Comparison of ENCODE assay signal across 9 cellular contexts in genomic region chr7:102424787-102425218, GRCh38. TPM values are rescaled to one million over a fixed set of nuclear protein-coding genes. Genes with fewer than 3 reads are reported as not detected.
DNase-seq lines count a peak whose midpoint lies in the region; ATAC-seq and TF ChIP-seq lines count a peak whose summit lies in the region.
"Had no signal": no experiment of that assay in that cellular context is flagged by ENCODE, and none has a peak within 500 bp of the region (broad histone marks: within the 10 kb centered on the region; RNA-seq: fewer than 3 reads in every experiment).

No MANE protein-coding gene starts in this region.

- H2BK12ac ChIP-seq in mesenchymal stem cell (ENCODE audit: low read length in 2 of 2), result no peak overlapping the region

- H3K27ac Mint-ChIP-seq in endothelial cell (ENCODE audit: unreplicated experiment), result peak overlapping the region; percentile 11

- peak overlapping the region; percentile 91 to 99 (median 95) for H3K27ac ChIP-seq in BLaER1 treated with 17β-estradiol and CSF1 and Interleukin-3, amounts not matched to agents 10 nM and 100 nM
- no peak overlapping the region for H3K27ac ChIP-seq in mesenchymal stem cell (ENCODE audit: low read length, poor library complexity, severe bottlenecking)
- H3K27ac ChIP-seq: C4-2B had no signal

- peaks cover 31% of the 10 kb centered on the region for H3K36me3 Mint-ChIP-seq in endothelial cell (ENCODE audit: low read depth, unreplicated experiment)

- H3K36me3 ChIP-seq in BLaER1 treated with 17β-estradiol and CSF1 and Interleukin-3, amounts not matched to agents 10 nM and 100 nM, result peaks cover 0 to 39% (median 21%) of the 10 kb centered on the region in 11 experiments; a peak in 13 of 22 replicates
- peaks cover 54 to 67% of the 10 kb centered on the region in 2 experiments for H3K36me3 ChIP-seq in mesenchymal stem cell (ENCODE audit: control insufficient read depth in 1 of 2, insufficient read depth in 2 of 2, low read depth in 1 of 2, low read length in 2 of 2)

- H3K79me1 ChIP-seq in mesenchymal stem cell (replicated peaks; ENCODE audit: low read length, poor library complexity, severe bottlenecking), result peaks cover 7% of the 10 kb centered on the region

- H3K27me3 Mint-ChIP-seq in endothelial cell (ENCODE audit: unreplicated experiment), result peaks cover 14% of the 10 kb centered on the region

- H3K9me3 Mint-ChIP-seq in endothelial cell (ENCODE audit: unreplicated experiment), result no peaks in the 10 kb centered on the region

- H3K9me3 ChIP-seq in BLaER1 treated with 17β-estradiol and CSF1 and Interleukin-3, amounts not matched to agents 10 nM and 100 nM (replicated peaks in 1 of 11), result no peaks in the 10 kb centered on the region
- H3K9me3 ChIP-seq in mesenchymal stem cell (ENCODE audit: control insufficient read depth, low read length), result no peaks in the 10 kb centered on the region

- H4K20me1 ChIP-seq in BLaER1 treated with 17β-estradiol and CSF1 and Interleukin-3, amounts not matched to agents 10 nM and 100 nM, result peaks cover 0 to 4% (median 0%) of the 10 kb centered on the region in 11 experiments; a peak in 2 of 22 replicates

- H2BK5ac ChIP-seq in mesenchymal stem cell (ENCODE audit: low read depth, low read length, poor library complexity, severe bottlenecking), result no peak overlapping the region

- in situ Hi-C loops in GM18951 (cut with MboI; ENCODE audit: low sequenced_read_pairs, unreplicated experiment), result no loop called here

- peaks cover 9% of the 10 kb centered on the region for H3K4me1 Mint-ChIP-seq in endothelial cell (ENCODE audit: unreplicated experiment)

- DNase-seq in NOMO-1 treated with dmso at 0.1 percent for 144 hours (lab: John Stamatoyannopoulos, UW; ENCODE audit: unreplicated experiment) (peak; percentile 15), endothelial cell (ENCODE audit: low spot score) (no peak), glomerular visceral epithelial cell (ENCODE audit: extremely low spot score) (no peak), superior temporal gyrus (ENCODE audit: extremely low spot score) (no peak), mesenchymal stem cell (no peak)

- 98% methylated on average over 13 of the region's 13 CpGs for WGBS in mesenchymal stem cell

- H2AFZ ChIP-seq in mesenchymal stem cell (ENCODE audit: low read depth, low read length), result no peak overlapping the region

- H3K23ac ChIP-seq in mesenchymal stem cell (ENCODE audit: low read length in 2 of 2), result no peak overlapping the region

- peak overlapping the region in 2 of 10 experiments; percentile 46 to 57; a peak in 6 of 20 replicates for H3K4me3 ChIP-seq in BLaER1 treated with 17β-estradiol and CSF1 and Interleukin-3, amounts not matched to agents 10 nM and 100 nM
- no peak overlapping the region for H3K4me3 ChIP-seq in mesenchymal stem cell (ENCODE audit: insufficient read depth in 1 of 2, low read depth in 1 of 2, low read length in 2 of 2)

- H2AK5ac ChIP-seq in mesenchymal stem cell (ENCODE audit: low read length, severe bottlenecking), result no peak overlapping the region

- no peak overlapping the region for H3K14ac ChIP-seq in mesenchymal stem cell (ENCODE audit: low read length in 2 of 2)

- H3K4ac ChIP-seq in mesenchymal stem cell (ENCODE audit: low read depth in 1 of 2, low read length in 2 of 2), result no peak overlapping the region

- H3K9ac ChIP-seq in BLaER1 treated with 17β-estradiol and CSF1 and Interleukin-3, amounts not matched to agents 10 nM and 100 nM, result peak overlapping the region; percentile 77 to 90 (median 84); a peak in 21 of 22 replicates
- no peak overlapping the region for H3K9ac ChIP-seq in mesenchymal stem cell (ENCODE audit: low read length)

- H3K18ac ChIP-seq in mesenchymal stem cell (ENCODE audit: low read depth in 1 of 2, low read length in 2 of 2), result no peak overlapping the region

- no peak overlapping the region for H4K8ac ChIP-seq in mesenchymal stem cell (ENCODE audit: low read length)

- no peak overlapping the region for H4K91ac ChIP-seq in mesenchymal stem cell (ENCODE audit: low read length)

- TF ChIP-seq CTCF in endothelial cell (IDR thresholded peaks at IDR 0.05; ENCODE audit: unreplicated experiment), result no peak

- no peak overlapping the region for H2BK15ac ChIP-seq in mesenchymal stem cell (ENCODE audit: low read depth, poor library complexity, severe bottlenecking)

- no peak for ATAC-seq in HG03571 (IDR thresholded peaks at IDR 0.05; ENCODE audit: unreplicated experiment)

- TF ChIP-seq POLR2A in GM18951 (IDR thresholded peaks at IDR 0.05; ENCODE audit: extremely low read depth, insufficient read depth, insufficient read length), result peak; percentile 51

- no peaks in the 10 kb centered on the region for H3K27me3 ChIP-seq in BLaER1 treated with 17β-estradiol and CSF1 and Interleukin-3, amounts not matched to agents 10 nM and 100 nM
- no peaks in the 10 kb centered on the region for H3K27me3 ChIP-seq in mesenchymal stem cell (ENCODE audit: control insufficient read depth in 1 of 2, insufficient read depth in 1 of 2, low read length in 2 of 2)

- peak overlapping the region; percentile 86 to 98 (median 94) for H3K4me2 ChIP-seq in BLaER1 treated with 17β-estradiol and CSF1 and Interleukin-3, amounts not matched to agents 10 nM and 100 nM
- no peak overlapping the region for H3K4me2 ChIP-seq in mesenchymal stem cell (ENCODE audit: low read length, poor library complexity, severe bottlenecking)

- H2BK120ac ChIP-seq in mesenchymal stem cell (ENCODE audit: low read depth, low read length), result no peak overlapping the region

- peak overlapping the region; percentile 80 for H3K4me3 Mint-ChIP-seq in endothelial cell (ENCODE audit: unreplicated experiment)

- H3K4me1 ChIP-seq in BLaER1 treated with 17β-estradiol and CSF1 and Interleukin-3, amounts not matched to agents 10 nM and 100 nM, result peaks cover 85 to 100% (median 98%) of the 10 kb centered on the region in 10 experiments
- peaks cover 17% of the 10 kb centered on the region for H3K4me1 ChIP-seq in mesenchymal stem cell (ENCODE audit: control insufficient read depth, insufficient read depth, low read depth, low read length)

RNA-seq across cellular contexts. Expression of gene ORAI2, which starts 8.6 kb away (rescaled TPM):
- 39.3 TPM for total RNA-seq in endothelial cell (ENCODE audit: unreplicated experiment)
- polyA plus RNA-seq in mesenchymal stem cell (2013, experiment 1 of 2), result 65.2 TPM
- 65.3 TPM for polyA plus RNA-seq in mesenchymal stem cell (2013, experiment 2 of 2)

RNA-seq across cellular contexts. Expression of gene PRKRIP1, which starts 28.6 kb away (rescaled TPM):
- total RNA-seq in endothelial cell (ENCODE audit: unreplicated experiment), result 41.3 TPM
- polyA plus RNA-seq in mesenchymal stem cell (2013, experiment 1 of 2), result 22.0 TPM
- polyA plus RNA-seq in mesenchymal stem cell (2013, experiment 2 of 2), result 20.5 TPM

RNA-seq across cellular contexts. Expression of gene ALKBH4, which starts 39.9 kb away (rescaled TPM):
- total RNA-seq in endothelial cell (ENCODE audit: unreplicated experiment), result 11.5 TPM
- polyA plus RNA-seq in mesenchymal stem cell (2013, experiment 1 of 2), result 9.1 TPM
- polyA plus RNA-seq in mesenchymal stem cell (2013, experiment 2 of 2), result 8.9 TPM

RNA-seq across cellular contexts. Expression of gene LRWD1, which starts 40.0 kb away (rescaled TPM):
- 30.3 TPM for total RNA-seq in endothelial cell (ENCODE audit: unreplicated experiment)
- polyA plus RNA-seq in mesenchymal stem cell (2013, experiment 1 of 2), result 6.8 TPM
- polyA plus RNA-seq in mesenchymal stem cell (2013, experiment 2 of 2), result 7.0 TPM

RNA-seq across cellular contexts. Expression of gene POLR2J, which starts 53.9 kb away (rescaled TPM):
- 48.1 TPM for total RNA-seq in endothelial cell (ENCODE audit: unreplicated experiment)
- polyA plus RNA-seq in mesenchymal stem cell (2013, experiment 1 of 2), result 127 TPM
- polyA plus RNA-seq in mesenchymal stem cell (2013, experiment 2 of 2), result 125 TPM
